ENCODE assay signal across 18 cellular contexts in genomic region chr3:13188380-13188779, GRCh38.
A peak's percentile ranks its signal among the peaks of the same experiment; 100 is the strongest.
DNase-seq lines count a peak whose midpoint lies in the region; ATAC-seq and TF ChIP-seq lines count a peak whose summit lies in the region.
"Had no signal": no experiment of that assay in that cellular context is flagged by ENCODE, and none has a peak within 500 bp of the region (broad histone marks: within the 10 kb centered on the region; RNA-seq: fewer than 3 reads in every experiment).

No MANE protein-coding gene starts in this region.

- H4K20me1 ChIP-seq in osteoblast (ENCODE audit: insufficient read depth, low read length), result no peaks in the 10 kb centered on the region

- H3K27me3 ChIP-seq in osteoblast (ENCODE audit: insufficient read depth, low read length), result no peaks in the 10 kb centered on the region

- intact Hi-C loops in mucosa of descending colon (cut with DNase I, micrococcal nuclease) (no loop called here), left ventricle myocardium superior (cut with micrococcal nuclease) (no loop called here)

- H2AFZ ChIP-seq in osteoblast (ENCODE audit: low read length), result no peak overlapping the region
- H2AFZ ChIP-seq: GM23338 had no signal

- H3K4me2 ChIP-seq in osteoblast (ENCODE audit: insufficient read depth, low read length), result no peak overlapping the region
- H3K4me2 ChIP-seq: GM23338 had no signal

- H3K9me3 ChIP-seq in osteoblast (ENCODE audit: low read depth, low read length) (no peaks in the 10 kb centered on the region), mucosa of descending colon (no peaks in the 10 kb centered on the region)

- no peak for ATAC-seq in activated naive CD8-positive, alpha-beta T cell treated with anti-CD3 and anti-CD28 coated beads, Interleukin-2, amount 10 ng/mL, durations not matched to agents 7 days and 5 days (ENCODE audit: low read depth)
- ATAC-seq in activated naive CD8-positive, alpha-beta T cell treated with anti-CD3 and anti-CD28 coated beads, Interleukin-2, amount 50 U/mL, for 24 hours, result no peak
- no peak for ATAC-seq in activated T-helper 17 cell treated with anti-CD3 and anti-CD28 coated beads, Interleukin-2, amount 50 U/mL, for 72 hours (replicated peaks)
- ATAC-seq in mucosa of descending colon (no peak), GM19328 (IDR thresholded peaks at IDR 0.05; ENCODE audit: unreplicated experiment) (no peak), left ventricle myocardium superior (no peak)
- ATAC-seq: GM23338 had no signal

- H3K9me3 Mint-ChIP-seq in activated naive CD8-positive, alpha-beta T cell treated with anti-CD3 and anti-CD28 coated beads, Interleukin-2, amount 10 ng/mL, durations not matched to agents 7 days and 5 days, result peaks cover 9% of the 10 kb centered on the region
- peaks cover 7% of the 10 kb centered on the region for H3K9me3 Mint-ChIP-seq in activated naive CD8-positive, alpha-beta T cell treated with anti-CD3 and anti-CD28 coated beads, Interleukin-2, amount 50 U/mL, for 24 hours
- peaks cover 13% of the 10 kb centered on the region for H3K9me3 Mint-ChIP-seq in activated T-helper 17 cell treated with anti-CD3 and anti-CD28 coated beads, Interleukin-2, amount 50 U/mL, for 72 hours
- H3K9me3 Mint-ChIP-seq: GM23338 had no signal

- peaks cover 11% of the 10 kb centered on the region for H3K36me3 Mint-ChIP-seq in activated naive CD8-positive, alpha-beta T cell treated with anti-CD3 and anti-CD28 coated beads, Interleukin-2, amount 10 ng/mL, durations not matched to agents 7 days and 5 days
- no peaks in the 10 kb centered on the region for H3K36me3 Mint-ChIP-seq in activated naive CD8-positive, alpha-beta T cell treated with anti-CD3 and anti-CD28 coated beads, Interleukin-2, amount 50 U/mL, for 24 hours (ENCODE audit: low read depth)
- no peaks in the 10 kb centered on the region for H3K36me3 Mint-ChIP-seq in activated T-helper 17 cell treated with anti-CD3 and anti-CD28 coated beads, Interleukin-2, amount 50 U/mL, for 72 hours (ENCODE audit: low read depth)
- H3K36me3 Mint-ChIP-seq: CD4-positive, alpha-beta memory T cell; IgD-negative memory B cell had no signal

- H3K36me3 ChIP-seq in osteoblast (ENCODE audit: insufficient read depth, low read length) (no peaks in the 10 kb centered on the region), mucosa of descending colon (ENCODE audit: low read depth) (no peaks in the 10 kb centered on the region)

- H3K27ac Mint-ChIP-seq in activated naive CD8-positive, alpha-beta T cell treated with anti-CD3 and anti-CD28 coated beads, Interleukin-2, amount 10 ng/mL, durations not matched to agents 7 days and 5 days, result peak overlapping the region; percentile 49
- no peak overlapping the region for H3K27ac Mint-ChIP-seq in activated naive CD8-positive, alpha-beta T cell treated with anti-CD3 and anti-CD28 coated beads, Interleukin-2, amount 50 U/mL, for 24 hours
- H3K27ac Mint-ChIP-seq in activated T-helper 17 cell treated with anti-CD3 and anti-CD28 coated beads, Interleukin-2, amount 50 U/mL, for 72 hours, result peak overlapping the region; percentile 32
- H3K27ac Mint-ChIP-seq: GM23338 had no signal

- peaks cover 13% of the 10 kb centered on the region for H3K27me3 Mint-ChIP-seq in activated naive CD8-positive, alpha-beta T cell treated with anti-CD3 and anti-CD28 coated beads, Interleukin-2, amount 10 ng/mL, durations not matched to agents 7 days and 5 days
- H3K27me3 Mint-ChIP-seq in activated naive CD8-positive, alpha-beta T cell treated with anti-CD3 and anti-CD28 coated beads, Interleukin-2, amount 50 U/mL, for 24 hours, result peaks cover 4% of the 10 kb centered on the region
- no peaks in the 10 kb centered on the region for H3K27me3 Mint-ChIP-seq in activated T-helper 17 cell treated with anti-CD3 and anti-CD28 coated beads, Interleukin-2, amount 50 U/mL, for 72 hours

- TF ChIP-seq CTCF in osteoblast (IDR thresholded peaks at IDR 0.05; ENCODE audit: extremely low read depth, low read depth, low read length), result no peak
- TF ChIP-seq CTCF in mucosa of descending colon (IDR thresholded peaks at IDR 0.05), result no peak

- H3K27ac ChIP-seq in osteoblast (ENCODE audit: low read depth, low read length), result no peak overlapping the region

- peaks cover 5% of the 10 kb centered on the region for H3K4me1 ChIP-seq in osteoblast (ENCODE audit: insufficient read depth, low read length)
- H3K4me1 ChIP-seq in mucosa of descending colon (ENCODE audit: low read depth), result no peaks in the 10 kb centered on the region

- H3K4me3 ChIP-seq in osteoblast (ENCODE audit: insufficient read depth, low read length) (no peak overlapping the region), mucosa of descending colon (no peak overlapping the region)
- H3K4me3 ChIP-seq: GM23338 had no signal

- peaks cover 29% of the 10 kb centered on the region for H3K4me1 Mint-ChIP-seq in activated naive CD8-positive, alpha-beta T cell treated with anti-CD3 and anti-CD28 coated beads, Interleukin-2, amount 10 ng/mL, durations not matched to agents 7 days and 5 days
- H3K4me1 Mint-ChIP-seq in activated naive CD8-positive, alpha-beta T cell treated with anti-CD3 and anti-CD28 coated beads, Interleukin-2, amount 50 U/mL, for 24 hours, result peaks cover 14% of the 10 kb centered on the region
- H3K4me1 Mint-ChIP-seq in activated T-helper 17 cell treated with anti-CD3 and anti-CD28 coated beads, Interleukin-2, amount 50 U/mL, for 72 hours, result peaks cover 28% of the 10 kb centered on the region

- no peaks in the 10 kb centered on the region for H3K79me2 ChIP-seq in osteoblast (ENCODE audit: insufficient read depth, low read length)

- DNase-seq in activated naive CD8-positive, alpha-beta T cell treated with anti-CD3 and anti-CD28 coated beads, Interleukin-2, amount 10 ng/mL, durations not matched to agents 7 days and 5 days, result no peak
- DNase-seq in activated naive CD8-positive, alpha-beta T cell treated with anti-CD3 and anti-CD28 coated beads, Interleukin-2, amount 50 U/mL, for 24 hours, result no peak
- DNase-seq in osteoblast (ENCODE audit: insufficient read length, low spot score, missing footprints) (peak; percentile 51), mucosa of descending colon (no peak), left ventricle myocardium superior (no peak)
- DNase-seq: 8988T; AML-193; C1 segment of cervical spinal cord; CD4-positive, alpha-beta memory T cell; COR-L47; DMS153; DMS79 treated with DMSO at 0.1 percent for 48 hours; EL; H7 had no signal

- H3K4me3 Mint-ChIP-seq in activated naive CD8-positive, alpha-beta T cell treated with anti-CD3 and anti-CD28 coated beads, Interleukin-2, amount 10 ng/mL, durations not matched to agents 7 days and 5 days, result peak overlapping the region; percentile 24
- no peak overlapping the region for H3K4me3 Mint-ChIP-seq in activated naive CD8-positive, alpha-beta T cell treated with anti-CD3 and anti-CD28 coated beads, Interleukin-2, amount 50 U/mL, for 24 hours
- peak overlapping the region; percentile 72 for H3K4me3 Mint-ChIP-seq in activated T-helper 17 cell treated with anti-CD3 and anti-CD28 coated beads, Interleukin-2, amount 50 U/mL, for 72 hours
- H3K4me3 Mint-ChIP-seq: GM23338, IgD-negative memory B cell had no signal

- POLR2A ChIA-PET in activated naive CD8-positive, alpha-beta T cell treated with anti-CD3 and anti-CD28 coated beads, Interleukin-2, amount 10 ng/mL, durations not matched to agents 7 days and 5 days (lab: Charles Lee), result no interaction called here
